Comparison of ENCODE assay signal across 14 cellular contexts in genomic region chr16:181668-182021, GRCh38. TPM values are rescaled to one million over a fixed set of nuclear protein-coding genes. Genes with fewer than 3 reads are reported as not detected.
A peak's percentile ranks its signal among the peaks of the same experiment; 100 is the strongest.
DNase-seq lines count a peak whose midpoint lies in the region; ATAC-seq, FAIRE-seq and TF ChIP-seq lines count a peak whose summit lies in the region.
"Had no signal": no experiment of that assay in that cellular context is flagged by ENCODE, and none has a peak within 500 bp of the region (broad histone marks: within the 10 kb centered on the region; RNA-seq: fewer than 3 reads in every experiment).

No MANE protein-coding gene starts in this region.

- H3K36me3 ChIP-seq in A673 (ENCODE audit: insufficient read depth, low read length, poor library complexity, severe bottlenecking) (no peaks in the 10 kb centered on the region), GM23248 (ENCODE audit: low read depth) (no peaks in the 10 kb centered on the region)
- H3K36me3 ChIP-seq: pancreas had no signal

- peak; percentile 5 for ATAC-seq in left colon

- POLR2A ChIA-PET in A673 (lab: Charles Lee; ENCODE audit: low non-redundant PET) = no interaction called here

- no peaks in the 10 kb centered on the region for H3K9me3 Mint-ChIP-seq in activated CD4-positive, alpha-beta T cell treated with anti-CD3 and anti-CD28 coated beads, Interleukin-2, amount 10 ng/mL, durations not matched to agents 24 days and 14 days
- H3K9me3 Mint-ChIP-seq: T-helper 1 cell treated with Interleukin-12 subunit alpha and Interleukin-12 subunit beta and Interleukin-4 antibody, amounts not matched to agents 30 μg/mL and 1 μg/mL, for 36 hours had no signal

- in situ Hi-C loops in GM23248 (cut with MboI) = loop anchor here (5.0 kb wide), 1 partner anchor 74 kb away; no protein-coding TSS in a partner anchor

- H3K27me3 ChIP-seq in A673 (replicated peaks; ENCODE audit: insufficient read depth, low read depth, low read length, poor library complexity) (peaks cover 13% of the 10 kb centered on the region), GM23248 (replicated peaks; ENCODE audit: insufficient read depth) (peaks cover 30% of the 10 kb centered on the region)

- intact Hi-C loops in A673 (cut with micrococcal nuclease; ENCODE audit: unreplicated experiment) (loop anchor here (1.0 to 2.0 kb wide), 3 partner anchors 65 to 116 kb away; no protein-coding TSS in a partner anchor), left colon (cut with DNase I, micrococcal nuclease) (loop anchor here in 1 of 2 donors (5.0 kb wide), 1 partner anchor 74 kb away; no protein-coding TSS in a partner anchor)
- intact Hi-C loops in activated CD4-positive, alpha-beta T cell treated with anti-CD3 and anti-CD28 coated beads, Interleukin-2, amount 10 ng/mL, durations not matched to agents 24 days and 14 days (cut with micrococcal nuclease) = loop anchor here (1.0 to 5.0 kb wide), 2 partner anchors 74 to 181 kb away; no protein-coding TSS in a partner anchor

- no peaks in the 10 kb centered on the region for H4K20me1 ChIP-seq in GM23248 (ENCODE audit: insufficient read depth)

- H3K4me2 ChIP-seq in GM23248 (ENCODE audit: unreplicated experiment) = no peak overlapping the region

- H3K4me3 ChIP-seq in A673 (ENCODE audit: low read depth, low read length, poor library complexity, severe bottlenecking) (peak overlapping the region; percentile 52), GM23248 (peak overlapping the region; percentile 56; the same call in 1 of the 2 replicates)

- H3K4me3 Mint-ChIP-seq in activated CD4-positive, alpha-beta T cell treated with anti-CD3 and anti-CD28 coated beads, Interleukin-2, amount 10 ng/mL, durations not matched to agents 24 days and 14 days = no peak overlapping the region
- H3K4me3 Mint-ChIP-seq: T-helper 1 cell treated with Interleukin-12 subunit alpha and Interleukin-12 subunit beta and Interleukin-4 antibody, amounts not matched to agents 30 μg/mL and 1 μg/mL, for 36 hours had no signal

- 1 to 2% methylated on average over 10 to 11 of the region's 11 CpGs for whole genome bisulfite sequencing in GM23248 (ENCODE audit: low coverage in 1 of 2, low lambda C conversion rate in 2 of 2, missing lambda C conversion rate in 2 of 2), 2 experiments

- H3K27me3 Mint-ChIP-seq in activated CD4-positive, alpha-beta T cell treated with anti-CD3 and anti-CD28 coated beads, Interleukin-2, amount 10 ng/mL, durations not matched to agents 24 days and 14 days = peaks cover 25% of the 10 kb centered on the region

- TF ChIP-seq CTCF in A673 (conservative IDR thresholded peaks at IDR 0.05; ENCODE audit: low read depth, low read length) = 0 out of 2 replicates have a peak, but pooled peaks have one; percentile 14
- peak; percentile 67 for TF ChIP-seq CTCF in VCaP (conservative IDR thresholded peaks at IDR 0.05)

- H3K27ac ChIP-seq in A673 (ENCODE audit: low read depth, low read length, poor library complexity, severe bottlenecking) (no peak overlapping the region), GM23248 (no peak overlapping the region), VCaP (peak overlapping the region; percentile 79)
- H3K27ac ChIP-seq: pancreas had no signal

- no peak for FAIRE-seq in RCC 7860 (lab: Jason Lieb, UNC)
- FAIRE-seq: frontal cortex, pancreas had no signal

- DNase-seq in A673 (ENCODE audit: low spot score) (no peak), GM23248 (peak; percentile 37), left colon (no peak), KG1 (lab: John Stamatoyannopoulos, UW) (no peak), mesenteric fat pad (ENCODE audit: low spot score) (no peak), RCC 7860 (ENCODE audit: low spot score) (no peak)
- DNase-seq in activated CD4-positive, alpha-beta T cell treated with anti-CD3 and anti-CD28 coated beads, Interleukin-2, amount 10 ng/mL, durations not matched to agents 24 days and 14 days = no peak
- DNase-seq: NK-92 treated with Interleukin-12 subunit alpha and Interleukin-12 subunit beta, amount 100 ng/mL, for 24 hours had no signal

- CTCF ChIA-PET in A673 (lab: Charles Lee) = interaction anchor here (0.5 to 0.6 kb wide), 2 partner anchors 50 to 84 kb away, joined by 3 to 4 read pairs; no protein-coding TSS in a partner anchor

- no peaks in the 10 kb centered on the region for H3K9me2 ChIP-seq in GM23248 (ENCODE audit: insufficient read depth)

- H3K9me3 ChIP-seq in A673 (ENCODE audit: low read depth, low read length, poor library complexity, severe bottlenecking) (no peaks in the 10 kb centered on the region), GM23248 (ENCODE audit: low read depth) (no peaks in the 10 kb centered on the region)
- H3K9me3 ChIP-seq: pancreas had no signal

- H3K4me1 ChIP-seq in A673 (ENCODE audit: insufficient read depth, low read length, poor library complexity, severe bottlenecking) (peaks cover 19% of the 10 kb centered on the region), GM23248 (ENCODE audit: insufficient read depth) (no peaks in the 10 kb centered on the region)

- H3K79me2 ChIP-seq in GM23248 (ENCODE audit: insufficient read depth) = no peaks in the 10 kb centered on the region

- H3K36me3 Mint-ChIP-seq in activated CD4-positive, alpha-beta T cell treated with anti-CD3 and anti-CD28 coated beads, Interleukin-2, amount 10 ng/mL, durations not matched to agents 24 days and 14 days (ENCODE audit: low read depth) = peaks cover 8% of the 10 kb centered on the region

- no peak overlapping the region for H3K27ac Mint-ChIP-seq in activated CD4-positive, alpha-beta T cell treated with anti-CD3 and anti-CD28 coated beads, Interleukin-2, amount 10 ng/mL, durations not matched to agents 24 days and 14 days
- H3K27ac Mint-ChIP-seq: T-helper 1 cell treated with Interleukin-12 subunit alpha and Interleukin-12 subunit beta and Interleukin-4 antibody, amounts not matched to agents 30 μg/mL and 1 μg/mL, for 36 hours had no signal

- BruUV-seq in A673 (replicated peaks; lab: Mats Ljungman, UMichigan) = no TSS peak

- peaks cover 11% of the 10 kb centered on the region for H3F3A ChIP-seq in GM23248 (ENCODE audit: insufficient read depth)

- no peaks in the 10 kb centered on the region for H3K4me1 Mint-ChIP-seq in activated CD4-positive, alpha-beta T cell treated with anti-CD3 and anti-CD28 coated beads, Interleukin-2, amount 10 ng/mL, durations not matched to agents 24 days and 14 days

- no peak overlapping the region for H2AFZ ChIP-seq in GM23248

- no peak overlapping the region for H3K9ac ChIP-seq in GM23248

RNA-seq across cellular contexts. Expression of gene HBQ1, which starts 1.4 kb away (rescaled TPM):
- total RNA-seq in A673 (2021) = 1.2 and 5.2 TPM in 2 replicates
- total RNA-seq in GM23248 (2014; rRNA removed; shearing (Covaris generic)) = not detected in 2 replicates
- polyA plus RNA-seq in GM23248 (2016; fragmentation: Nextera tagmentation; extraction: Ambion mirVana) = not detected in 2 replicates
- total RNA-seq in left colon = not detected
- 0.69 and 1.6 TPM in 2 replicates for total RNA-seq in activated CD4-positive, alpha-beta T cell treated with anti-CD3 and anti-CD28 coated beads, Interleukin-2, amount 10 ng/mL, durations not matched to agents 24 days and 14 days
- not detected for total RNA-seq in mesenteric fat pad
- polyA plus RNA-seq: pancreas had no signal

RNA-seq across cellular contexts. Expression of gene HBA1, which starts 5.2 kb away (rescaled TPM):
- 5.9 and 9.5 TPM in 2 replicates for total RNA-seq in A673 (2021)
- not detected in 2 replicates for total RNA-seq in GM23248 (2014; rRNA removed; shearing (Covaris generic))
- polyA plus RNA-seq in GM23248 (2016; fragmentation: Nextera tagmentation; extraction: Ambion mirVana) = not detected in 2 replicates
- total RNA-seq in left colon = 10 to 100 TPM in 1 of 2 donors, 1 to 10 TPM in 1; 2.4 to 20.8 TPM
- not detected in 2 replicates for total RNA-seq in activated CD4-positive, alpha-beta T cell treated with anti-CD3 and anti-CD28 coated beads, Interleukin-2, amount 10 ng/mL, durations not matched to agents 24 days and 14 days
- total RNA-seq in mesenteric fat pad = 275 TPM
- total RNA-seq: dermis microvascular lymphatic vessel endothelial cell had no signal
- polyA plus RNA-seq: BJ had no signal

RNA-seq across cellular contexts. Expression of gene HBA2, which starts 9.0 kb away (rescaled TPM):
- 1.9 and 6.1 TPM in 2 replicates for total RNA-seq in A673 (2021)
- total RNA-seq in GM23248 (2014; rRNA removed; shearing (Covaris generic)) = not detected in 2 replicates
- not detected in 2 replicates for polyA plus RNA-seq in GM23248 (2016; fragmentation: Nextera tagmentation; extraction: Ambion mirVana)
- 10 to 100 TPM in 1 of 2 donors, 1 to 10 TPM in 1; 4.9 to 14.0 TPM for total RNA-seq in left colon
- total RNA-seq in activated CD4-positive, alpha-beta T cell treated with anti-CD3 and anti-CD28 coated beads, Interleukin-2, amount 10 ng/mL, durations not matched to agents 24 days and 14 days = 0.33 TPM in 1 of 2 replicates, not detected in the other
- 248 TPM for total RNA-seq in mesenteric fat pad
- total RNA-seq: dermis microvascular lymphatic vessel endothelial cell had no signal

RNA-seq across cellular contexts. Expression of gene HBM, which starts 15.9 kb away (rescaled TPM):
- total RNA-seq in A673 (2021) (not detected in 2 replicates), left colon (not detected), mesenteric fat pad (not detected)
- not detected in 2 replicates for total RNA-seq in GM23248 (2014; rRNA removed; shearing (Covaris generic))
- not detected in 2 replicates for polyA plus RNA-seq in GM23248 (2016; fragmentation: Nextera tagmentation; extraction: Ambion mirVana)
- total RNA-seq in activated CD4-positive, alpha-beta T cell treated with anti-CD3 and anti-CD28 coated beads, Interleukin-2, amount 10 ng/mL, durations not matched to agents 24 days and 14 days = not detected in 2 replicates
- total RNA-seq: dermis microvascular lymphatic vessel endothelial cell, pancreas had no signal
- polyA plus RNA-seq: BJ, pancreas had no signal

RNA-seq across cellular contexts. Expression of gene HBZ, which starts 29.2 kb away (rescaled TPM):
- total RNA-seq in A673 (2021) (not detected in 2 replicates), left colon (not detected), mesenteric fat pad (not detected)
- not detected in 2 replicates for total RNA-seq in GM23248 (2014; rRNA removed; shearing (Covaris generic))
- polyA plus RNA-seq in GM23248 (2016; fragmentation: Nextera tagmentation; extraction: Ambion mirVana) = not detected in 2 replicates
- not detected in 2 replicates for total RNA-seq in activated CD4-positive, alpha-beta T cell treated with anti-CD3 and anti-CD28 coated beads, Interleukin-2, amount 10 ng/mL, durations not matched to agents 24 days and 14 days
- total RNA-seq: dermis microvascular lymphatic vessel endothelial cell, frontal cortex had no signal
- polyA plus RNA-seq: BJ, pancreas had no signal
